In genomic region chr12:41486718-41487117, GRCh38 we compare ENCODE assay signal across 1 cellular context.
TF ChIP-seq lines count a peak whose summit lies in the region.

No MANE protein-coding gene starts in this region.

TF ChIP-seq in GM23338, 12 proteins besides CTCF, POLR2A, EP300 and RAD21 (continued from another document):
- TF ChIP-seq ZNF462 (CRISPR knock-in tag; IDR thresholded peaks at IDR 0.05) (no peak), ZNF331 (CRISPR knock-in tag; IDR thresholded peaks at IDR 0.05; ENCODE audit: low read depth) (no peak), ZNF114 (CRISPR knock-in tag; IDR thresholded peaks at IDR 0.05) (no peak), NANOG (IDR thresholded peaks at IDR 0.05; ENCODE audit: borderline replicate concordance) (no peak), REST (IDR thresholded peaks at IDR 0.05; ENCODE audit: unreplicated experiment) (no peak), EZH2 (IDR thresholded peaks at IDR 0.05; ENCODE audit: low read depth, unreplicated experiment) (no peak), ETS1 (IDR thresholded peaks at IDR 0.05) (no peak), EZH2phosphoT487 (IDR thresholded peaks at IDR 0.05; ENCODE audit: unreplicated experiment) (no peak), POLR2AphosphoS5 (IDR thresholded peaks at IDR 0.05; ENCODE audit: low read depth) (no peak), JUNB (IDR thresholded peaks at IDR 0.05; ENCODE audit: unreplicated experiment) (no peak), STAT1 (IDR thresholded peaks at IDR 0.05; ENCODE audit: unreplicated experiment) (no peak)
